19 cellular contexts compared by ENCODE assay signal in genomic region chr2:44759823-44760222, GRCh38.
"Had no signal": no experiment of that assay in that cellular context is flagged by ENCODE, and none has a peak within 500 bp of the region (broad histone marks: within the 10 kb centered on the region; RNA-seq: fewer than 3 reads in every experiment).

No MANE protein-coding gene starts in this region.

- DNase-seq: activated CD4-positive, alpha-beta T cell treated with anti-CD3 and anti-CD28 coated beads for 1 hour; activated CD4-positive, alpha-beta T cell treated with anti-CD3 and anti-CD28 coated beads, Interleukin-2, amount 50 U/mL, for 4 hours; activated gamma-delta T cell; body of pancreas; mesendoderm; naive thymus-derived CD8-positive, alpha-beta T cell; ovary; psoas muscle; right cardiac atrium; stimulated activated CD4-positive, alpha-beta T cell treated with anti-CD3 and anti-CD28 coated beads, Interleukin-4, amount 100 ng/mL, for 1 hour; stomach; T-helper 17 cell; upper lobe of right lung; WERI-Rb-1 had no signal

- H3K27me3 ChIP-seq: body of pancreas, ovary, stomach, upper lobe of right lung had no signal

- H3K27ac ChIP-seq: body of pancreas, coronary artery, ovary, psoas muscle, stomach, thoracic aorta, upper lobe of right lung, WERI-Rb-1 had no signal

- H3K27me3 Mint-ChIP-seq: activated naive CD4-positive, alpha-beta T cell treated with anti-CD3 and anti-CD28 coated beads, Interleukin-2, amount 50 U/mL, for 24 hours; central memory CD8-positive, alpha-beta T cell; T-helper 17 cell had no signal

- H3K4me1 Mint-ChIP-seq: activated naive CD4-positive, alpha-beta T cell treated with anti-CD3 and anti-CD28 coated beads, Interleukin-2, amount 50 U/mL, for 24 hours; T-helper 17 cell had no signal

- ATAC-seq: body of pancreas; naive thymus-derived CD8-positive, alpha-beta T cell; psoas muscle; right cardiac atrium; T-helper 17 cell; upper lobe of right lung had no signal

- H3K9me3 ChIP-seq: body of pancreas, ovary, psoas muscle, stomach, thoracic aorta, upper lobe of right lung had no signal

- H3K36me3 ChIP-seq: ovary, stomach, thoracic aorta, upper lobe of right lung, WERI-Rb-1 had no signal

- H3K27ac Mint-ChIP-seq: activated naive CD4-positive, alpha-beta T cell treated with anti-CD3 and anti-CD28 coated beads, Interleukin-2, amount 50 U/mL, for 24 hours; T-helper 17 cell had no signal

- H3K4me3 ChIP-seq: body of pancreas, coronary artery, ovary, psoas muscle, smooth muscle cell, stomach, thoracic aorta, upper lobe of right lung had no signal

- H3K4me3 Mint-ChIP-seq: activated naive CD4-positive, alpha-beta T cell treated with anti-CD3 and anti-CD28 coated beads, Interleukin-2, amount 50 U/mL, for 24 hours; central memory CD8-positive, alpha-beta T cell; naive thymus-derived CD8-positive, alpha-beta T cell; T-helper 17 cell had no signal

- H3K4me1 ChIP-seq: body of pancreas, psoas muscle, stomach, upper lobe of right lung had no signal

- H3K9me3 Mint-ChIP-seq: activated naive CD4-positive, alpha-beta T cell treated with anti-CD3 and anti-CD28 coated beads, Interleukin-2, amount 50 U/mL, for 24 hours; central memory CD8-positive, alpha-beta T cell had no signal

- H3K4me2 ChIP-seq: smooth muscle cell had no signal
